ENCODE assay signal across 1 cellular context in genomic region chr1:89781494-89782126, GRCh38.
A peak's percentile ranks its signal among the peaks of the same experiment; 100 is the strongest.
TF ChIP-seq lines count a peak whose summit lies in the region.

No MANE protein-coding gene starts in this region.

TF ChIP-seq in GM12878, 131 proteins besides CTCF, POLR2A, EP300 and RAD21 (continued from another document and continues in another):
- TF ChIP-seq, protein P1, sequence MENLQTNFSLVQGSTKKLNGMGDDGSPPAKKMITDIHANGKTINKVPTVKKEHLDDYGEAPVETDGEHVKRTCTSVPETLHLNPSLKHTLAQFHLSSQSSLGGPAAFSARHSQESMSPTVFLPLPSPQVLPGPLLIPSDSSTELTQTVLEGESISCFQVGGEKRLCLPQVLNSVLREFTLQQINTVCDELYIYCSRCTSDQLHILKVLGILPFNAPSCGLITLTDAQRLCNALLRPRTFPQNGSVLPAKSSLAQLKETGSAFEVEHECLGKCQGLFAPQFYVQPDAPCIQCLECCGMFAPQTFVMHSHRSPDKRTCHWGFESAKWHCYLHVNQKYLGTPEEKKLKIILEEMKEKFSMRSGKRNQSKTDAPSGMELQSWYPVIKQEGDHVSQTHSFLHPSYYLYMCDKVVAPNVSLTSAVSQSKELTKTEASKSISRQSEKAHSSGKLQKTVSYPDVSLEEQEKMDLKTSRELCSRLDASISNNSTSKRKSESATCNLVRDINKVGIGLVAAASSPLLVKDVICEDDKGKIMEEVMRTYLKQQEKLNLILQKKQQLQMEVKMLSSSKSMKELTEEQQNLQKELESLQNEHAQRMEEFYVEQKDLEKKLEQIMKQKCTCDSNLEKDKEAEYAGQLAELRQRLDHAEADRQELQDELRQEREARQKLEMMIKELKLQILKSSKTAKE (IDR thresholded peaks at IDR 0.05; ENCODE audit: low read depth, poor library complexity, severe bottlenecking), result peak; percentile 72
- TF ChIP-seq NFIC (IDR thresholded peaks at IDR 0.05; ENCODE audit: low read depth, low read length) (peak; percentile 93), SUZ12 (IDR thresholded peaks at IDR 0.05; ENCODE audit: unreplicated experiment) (no peak), RAD51 (IDR thresholded peaks at IDR 0.05) (no peak; the same call in 1 of the 2 replicates), RELA (IDR thresholded peaks at IDR 0.05; ENCODE audit: borderline replicate concordance, partially characterized antibody) (peak; percentile 87), KAT2A (conservative IDR thresholded peaks at IDR 0.05; ENCODE audit: control insufficient read depth, low read depth, low read length) (no peak), SRF (IDR thresholded peaks at IDR 0.05; ENCODE audit: low read depth in 2 of 2, low read length in 2 of 2) (no peak), SP1 (IDR thresholded peaks at IDR 0.05; ENCODE audit: low read depth, low read length) (peak; percentile 44), TAF1 (IDR thresholded peaks at IDR 0.05; ENCODE audit: borderline replicate concordance, low read depth, low read length) (no peak), PAX8 (IDR thresholded peaks at IDR 0.05) (no peak), JUNB (IDR thresholded peaks at IDR 0.05) (peak; percentile 75), ZNF384 (IDR thresholded peaks at IDR 0.05; ENCODE audit: borderline replicate concordance, low read depth, low read length) (peak; percentile 86), ZNF274 (IDR thresholded peaks at IDR 0.05; ENCODE audit: insufficient read depth, insufficient read length) (no peak), POLR2AphosphoS5 (IDR thresholded peaks at IDR 0.05; ENCODE audit: low read length) (no peak), POLR2AphosphoS2 (IDR thresholded peaks at IDR 0.05; ENCODE audit: low read depth, low read length) (no peak), CBX5 (IDR thresholded peaks at IDR 0.05; ENCODE audit: low read depth) (0 out of 2 replicates have a peak, but pooled peaks have one; percentile 1), YY1 (IDR thresholded peaks at IDR 0.05; ENCODE audit: low read depth, low read length) (peak; percentile 73), ZNF217 (IDR thresholded peaks at IDR 0.05) (no peak), GABPA (IDR thresholded peaks at IDR 0.05; ENCODE audit: low read depth) (no peak), TARDBP (IDR thresholded peaks at IDR 0.05; ENCODE audit: borderline replicate concordance) (no peak; the same call in 1 of the 2 replicates), BHLHE40 (IDR thresholded peaks at IDR 0.05; ENCODE audit: borderline replicate concordance in 1 of 2, low read depth in 2 of 2, low read length in 1 of 2) (peak; percentile 48 to 68; a peak in 2 of 4 replicates), RELB (IDR thresholded peaks at IDR 0.05; ENCODE audit: low read depth) (peak; percentile 93), ZNF687 (IDR thresholded peaks at IDR 0.05) (no peak), ZSCAN29 (IDR thresholded peaks at IDR 0.05) (no peak), E2F4 (IDR thresholded peaks at IDR 0.05; ENCODE audit: low read depth, low read length) (no peak), TBL1XR1 (IDR thresholded peaks at IDR 0.05; ENCODE audit: low read depth, low read length) (0 out of 2 replicates have a peak, but pooled peaks have one; percentile 44), SUPT20H (IDR thresholded peaks at IDR 0.05; ENCODE audit: borderline replicate concordance, control insufficient read depth, low read depth, low read length) (no peak), TCF3 (IDR thresholded peaks at IDR 0.05; ENCODE audit: borderline replicate concordance, insufficient read depth, low read depth, low read length) (0 out of 2 replicates have a peak, but pooled peaks have one; percentile 56), ETV6 (conservative IDR thresholded peaks at IDR 0.05 in 1 of 2, IDR thresholded peaks at IDR 0.05 in 1 of 2; ENCODE audit: borderline replicate concordance in 1 of 2, low read depth in 1 of 2) (peak in 1 of 2 experiments; percentile 5; a peak in 1 of 4 replicates), CEBPZ (IDR thresholded peaks at IDR 0.05; ENCODE audit: low read depth, low read length) (no peak)
- TF ChIP-seq, protein P2, sequence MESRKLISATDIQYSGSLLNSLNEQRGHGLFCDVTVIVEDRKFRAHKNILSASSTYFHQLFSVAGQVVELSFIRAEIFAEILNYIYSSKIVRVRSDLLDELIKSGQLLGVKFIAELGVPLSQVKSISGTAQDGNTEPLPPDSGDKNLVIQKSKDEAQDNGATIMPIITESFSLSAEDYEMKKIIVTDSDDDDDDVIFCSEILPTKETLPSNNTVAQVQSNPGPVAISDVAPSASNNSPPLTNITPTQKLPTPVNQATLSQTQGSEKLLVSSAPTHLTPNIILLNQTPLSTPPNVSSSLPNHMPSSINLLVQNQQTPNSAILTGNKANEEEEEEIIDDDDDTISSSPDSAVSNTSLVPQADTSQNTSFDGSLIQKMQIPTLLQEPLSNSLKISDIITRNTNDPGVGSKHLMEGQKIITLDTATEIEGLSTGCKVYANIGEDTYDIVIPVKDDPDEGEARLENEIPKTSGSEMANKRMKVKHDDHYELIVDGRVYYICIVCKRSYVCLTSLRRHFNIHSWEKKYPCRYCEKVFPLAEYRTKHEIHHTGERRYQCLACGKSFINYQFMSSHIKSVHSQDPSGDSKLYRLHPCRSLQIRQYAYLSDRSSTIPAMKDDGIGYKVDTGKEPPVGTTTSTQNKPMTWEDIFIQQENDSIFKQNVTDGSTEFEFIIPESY (IDR thresholded peaks at IDR 0.05), result no peak
- TF ChIP-seq, protein P3, sequence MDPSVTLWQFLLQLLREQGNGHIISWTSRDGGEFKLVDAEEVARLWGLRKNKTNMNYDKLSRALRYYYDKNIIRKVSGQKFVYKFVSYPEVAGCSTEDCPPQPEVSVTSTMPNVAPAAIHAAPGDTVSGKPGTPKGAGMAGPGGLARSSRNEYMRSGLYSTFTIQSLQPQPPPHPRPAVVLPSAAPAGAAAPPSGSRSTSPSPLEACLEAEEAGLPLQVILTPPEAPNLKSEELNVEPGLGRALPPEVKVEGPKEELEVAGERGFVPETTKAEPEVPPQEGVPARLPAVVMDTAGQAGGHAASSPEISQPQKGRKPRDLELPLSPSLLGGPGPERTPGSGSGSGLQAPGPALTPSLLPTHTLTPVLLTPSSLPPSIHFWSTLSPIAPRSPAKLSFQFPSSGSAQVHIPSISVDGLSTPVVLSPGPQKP (IDR thresholded peaks at IDR 0.05; ENCODE audit: low read depth, low read length), result no peak
- TF ChIP-seq, protein P4, sequence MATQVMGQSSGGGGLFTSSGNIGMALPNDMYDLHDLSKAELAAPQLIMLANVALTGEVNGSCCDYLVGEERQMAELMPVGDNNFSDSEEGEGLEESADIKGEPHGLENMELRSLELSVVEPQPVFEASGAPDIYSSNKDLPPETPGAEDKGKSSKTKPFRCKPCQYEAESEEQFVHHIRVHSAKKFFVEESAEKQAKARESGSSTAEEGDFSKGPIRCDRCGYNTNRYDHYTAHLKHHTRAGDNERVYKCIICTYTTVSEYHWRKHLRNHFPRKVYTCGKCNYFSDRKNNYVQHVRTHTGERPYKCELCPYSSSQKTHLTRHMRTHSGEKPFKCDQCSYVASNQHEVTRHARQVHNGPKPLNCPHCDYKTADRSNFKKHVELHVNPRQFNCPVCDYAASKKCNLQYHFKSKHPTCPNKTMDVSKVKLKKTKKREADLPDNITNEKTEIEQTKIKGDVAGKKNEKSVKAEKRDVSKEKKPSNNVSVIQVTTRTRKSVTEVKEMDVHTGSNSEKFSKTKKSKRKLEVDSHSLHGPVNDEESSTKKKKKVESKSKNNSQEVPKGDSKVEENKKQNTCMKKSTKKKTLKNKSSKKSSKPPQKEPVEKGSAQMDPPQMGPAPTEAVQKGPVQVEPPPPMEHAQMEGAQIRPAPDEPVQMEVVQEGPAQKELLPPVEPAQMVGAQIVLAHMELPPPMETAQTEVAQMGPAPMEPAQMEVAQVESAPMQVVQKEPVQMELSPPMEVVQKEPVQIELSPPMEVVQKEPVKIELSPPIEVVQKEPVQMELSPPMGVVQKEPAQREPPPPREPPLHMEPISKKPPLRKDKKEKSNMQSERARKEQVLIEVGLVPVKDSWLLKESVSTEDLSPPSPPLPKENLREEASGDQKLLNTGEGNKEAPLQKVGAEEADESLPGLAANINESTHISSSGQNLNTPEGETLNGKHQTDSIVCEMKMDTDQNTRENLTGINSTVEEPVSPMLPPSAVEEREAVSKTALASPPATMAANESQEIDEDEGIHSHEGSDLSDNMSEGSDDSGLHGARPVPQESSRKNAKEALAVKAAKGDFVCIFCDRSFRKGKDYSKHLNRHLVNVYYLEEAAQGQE (IDR thresholded peaks at IDR 0.05; ENCODE audit: low read depth, low read length), result no peak
- TF ChIP-seq, protein P5, sequence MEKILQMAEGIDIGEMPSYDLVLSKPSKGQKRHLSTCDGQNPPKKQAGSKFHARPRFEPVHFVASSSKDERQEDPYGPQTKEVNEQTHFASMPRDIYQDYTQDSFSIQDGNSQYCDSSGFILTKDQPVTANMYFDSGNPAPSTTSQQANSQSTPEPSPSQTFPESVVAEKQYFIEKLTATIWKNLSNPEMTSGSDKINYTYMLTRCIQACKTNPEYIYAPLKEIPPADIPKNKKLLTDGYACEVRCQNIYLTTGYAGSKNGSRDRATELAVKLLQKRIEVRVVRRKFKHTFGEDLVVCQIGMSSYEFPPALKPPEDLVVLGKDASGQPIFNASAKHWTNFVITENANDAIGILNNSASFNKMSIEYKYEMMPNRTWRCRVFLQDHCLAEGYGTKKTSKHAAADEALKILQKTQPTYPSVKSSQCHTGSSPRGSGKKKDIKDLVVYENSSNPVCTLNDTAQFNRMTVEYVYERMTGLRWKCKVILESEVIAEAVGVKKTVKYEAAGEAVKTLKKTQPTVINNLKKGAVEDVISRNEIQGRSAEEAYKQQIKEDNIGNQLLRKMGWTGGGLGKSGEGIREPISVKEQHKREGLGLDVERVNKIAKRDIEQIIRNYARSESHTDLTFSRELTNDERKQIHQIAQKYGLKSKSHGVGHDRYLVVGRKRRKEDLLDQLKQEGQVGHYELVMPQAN (conservative IDR thresholded peaks at IDR 0.05), result no peak
- TF ChIP-seq, protein P6, sequence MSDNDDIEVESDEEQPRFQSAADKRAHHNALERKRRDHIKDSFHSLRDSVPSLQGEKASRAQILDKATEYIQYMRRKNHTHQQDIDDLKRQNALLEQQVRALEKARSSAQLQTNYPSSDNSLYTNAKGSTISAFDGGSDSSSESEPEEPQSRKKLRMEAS (IDR thresholded peaks at IDR 0.05; ENCODE audit: low read depth, low read length), result no peak
